2 cellular contexts compared by ENCODE assay signal in genomic region chr3:26624209-26624775, GRCh38.
TF ChIP-seq lines count a peak whose summit lies in the region.

No MANE protein-coding gene starts in this region.

TF ChIP-seq in H1, 55 proteins besides CTCF, POLR2A, EP300 and RAD21:
- TF ChIP-seq MAX (IDR thresholded peaks at IDR 0.05) (0 out of 2 replicates have a peak, but pooled peaks have one; percentile 8), TCF12 (IDR thresholded peaks at IDR 0.05; ENCODE audit: low read depth, low read length) (no peak), KDM4A (IDR thresholded peaks at IDR 0.05; ENCODE audit: low read depth, low read length, severe bottlenecking) (peak; percentile 90), ASH2L (IDR thresholded peaks at IDR 0.05; ENCODE audit: low read length) (peak; percentile 16), PHF8 (conservative IDR thresholded peaks at IDR 0.05; ENCODE audit: low read depth, low read length) (no peak; the same call in 1 of the 2 replicates), CHD2 (IDR thresholded peaks at IDR 0.05; ENCODE audit: low read length) (no peak)

TF ChIP-seq in HepG2, 621 proteins besides CTCF, POLR2A, EP300 and RAD21:
- TF ChIP-seq ZNF558 (CRISPR knock-in tag; IDR thresholded peaks at IDR 0.05; ENCODE audit: borderline replicate concordance), result no peak
- no peak for TF ChIP-seq MTERF4 (CRISPR knock-in tag; IDR thresholded peaks at IDR 0.05)
- no peak for TF ChIP-seq MTF1 (CRISPR knock-in tag; IDR thresholded peaks at IDR 0.05)
- TF ChIP-seq THAP9 (CRISPR knock-in tag; IDR thresholded peaks at IDR 0.05; ENCODE audit: borderline replicate concordance), result no peak
- TF ChIP-seq ZNF33A (CRISPR knock-in tag; IDR thresholded peaks at IDR 0.05; ENCODE audit: borderline replicate concordance), result no peak
- no peak for TF ChIP-seq ZZZ3 (CRISPR knock-in tag; IDR thresholded peaks at IDR 0.05; ENCODE audit: borderline replicate concordance)
- TF ChIP-seq GATAD1 (CRISPR knock-in tag; IDR thresholded peaks at IDR 0.05), result no peak
- no peak for TF ChIP-seq SKI (IDR thresholded peaks at IDR 0.05; ENCODE audit: partially characterized antibody)
- no peak for TF ChIP-seq ZNF816 (CRISPR knock-in tag; IDR thresholded peaks at IDR 0.05; ENCODE audit: borderline replicate concordance)
- TF ChIP-seq ZNF615 (CRISPR knock-in tag; IDR thresholded peaks at IDR 0.05; ENCODE audit: borderline replicate concordance), result no peak
- no peak for TF ChIP-seq ZMYM4 (CRISPR knock-in tag; IDR thresholded peaks at IDR 0.05)
- TF ChIP-seq ESRRA (CRISPR knock-in tag; IDR thresholded peaks at IDR 0.05; ENCODE audit: low read depth), result no peak
- no peak for TF ChIP-seq ZKSCAN1 (IDR thresholded peaks at IDR 0.05; ENCODE audit: low read length)
